ENCODE assay signal across 13 cellular contexts in genomic region chr3:64048631-64049061, GRCh38. TPM values are rescaled to one million over a fixed set of nuclear protein-coding genes. Genes with fewer than 3 reads are reported as not detected.
DNase-seq lines count a peak whose midpoint lies in the region; ATAC-seq and TF ChIP-seq lines count a peak whose summit lies in the region.
"Had no signal": no experiment of that assay in that cellular context is flagged by ENCODE, and none has a peak within 500 bp of the region (broad histone marks: within the 10 kb centered on the region; RNA-seq: fewer than 3 reads in every experiment).

No MANE protein-coding gene starts in this region.

- H3K9me3 ChIP-seq in PC-3 (ENCODE audit: low read length) (no peaks in the 10 kb centered on the region), smooth muscle cell (replicated peaks; ENCODE audit: low read depth) (no peaks in the 10 kb centered on the region)

- H3K36me3 Mint-ChIP-seq in activated CD4-positive, alpha-beta T cell treated with anti-CD3 and anti-CD28 coated beads, Interleukin-2, amount 10 ng/mL, durations not matched to agents 24 days and 14 days (ENCODE audit: low read depth): no peaks in the 10 kb centered on the region

- CTCF ChIA-PET in PC-3 (lab: Charles Lee): no interaction called here

- peak overlapping the region; percentile 74 for H3K4me2 ChIP-seq in PC-3 (ENCODE audit: low read length)
- peak overlapping the region; percentile 65 for H3K4me2 ChIP-seq in smooth muscle cell

- H3K27ac Mint-ChIP-seq in activated CD4-positive, alpha-beta T cell treated with anti-CD3 and anti-CD28 coated beads, Interleukin-2, amount 10 ng/mL, durations not matched to agents 24 days and 14 days: peak overlapping the region; percentile 53

- ATAC-seq in PC-3: peak; percentile 44

- H3K9me3 Mint-ChIP-seq in activated CD4-positive, alpha-beta T cell treated with anti-CD3 and anti-CD28 coated beads, Interleukin-2, amount 10 ng/mL, durations not matched to agents 24 days and 14 days: no peaks in the 10 kb centered on the region

- H4K20me1 ChIP-seq in PC-3 (ENCODE audit: low read length): no peaks in the 10 kb centered on the region
- no peaks in the 10 kb centered on the region for H4K20me1 ChIP-seq in smooth muscle cell (ENCODE audit: low read depth)

- POLR2A ChIA-PET in PC-3 (lab: Charles Lee; ENCODE audit: unreplicated experiment): no interaction called here

- intact Hi-C loops in activated CD4-positive, alpha-beta T cell treated with anti-CD3 and anti-CD28 coated beads, Interleukin-2, amount 10 ng/mL, durations not matched to agents 24 days and 14 days (cut with micrococcal nuclease): no loop called here
- intact Hi-C loops in PC-3 (cut with micrococcal nuclease): no loop called here

- H3K9me2 ChIP-seq in PC-3 (replicated peaks; ENCODE audit: low read length): no peaks in the 10 kb centered on the region

- H3K9ac ChIP-seq in PC-3 (ENCODE audit: low read length): peak overlapping the region; percentile 78
- H3K9ac ChIP-seq in smooth muscle cell (ENCODE audit: low read depth): no peak overlapping the region

- DNase-seq in activated CD4-positive, alpha-beta T cell treated with anti-CD3 and anti-CD28 coated beads, Interleukin-2, amount 10 ng/mL, durations not matched to agents 24 days and 14 days: no peak
- DNase-seq in activated CD4-positive, alpha-beta T cell treated with anti-CD3 and anti-CD28 coated beads for 1 hour: no peak
- DNase-seq in PC-3 (peak; percentile 26), fibroblast of gingiva (ENCODE audit: low read depth) (peak; percentile 69), smooth muscle cell (lab: John Stamatoyannopoulos, UW; ENCODE audit: unreplicated experiment) (no peak), H7 (no peak), NCI-H1092 (lab: John Stamatoyannopoulos, UW) (no peak), KBM-7 (no peak)
- DNase-seq: activated naive CD4-positive, alpha-beta T cell treated with anti-CD3 and anti-CD28 coated beads, Interleukin-2, amount 50 U/mL, for 16 hours; head of caudate nucleus; KG1; NCI-H187 treated with DMSO at 0.1 percent for 48 hours had no signal

- H3K27me3 ChIP-seq in PC-3 (ENCODE audit: low read length): no peaks in the 10 kb centered on the region
- H3K27me3 ChIP-seq in smooth muscle cell (ENCODE audit: low read depth): no peaks in the 10 kb centered on the region
- no peaks in the 10 kb centered on the region for H3K27me3 ChIP-seq in H7 (ENCODE audit: control insufficient read depth, insufficient read depth, low read length)

- no peak overlapping the region for H3K4me3 Mint-ChIP-seq in activated CD4-positive, alpha-beta T cell treated with anti-CD3 and anti-CD28 coated beads, Interleukin-2, amount 10 ng/mL, durations not matched to agents 24 days and 14 days

- H3F3A ChIP-seq in PC-3 (ENCODE audit: low read length, unreplicated experiment): no peaks in the 10 kb centered on the region
- H3F3A ChIP-seq in smooth muscle cell (ENCODE audit: low read depth): no peaks in the 10 kb centered on the region

- peaks cover 11% of the 10 kb centered on the region for H3K27me3 Mint-ChIP-seq in activated CD4-positive, alpha-beta T cell treated with anti-CD3 and anti-CD28 coated beads, Interleukin-2, amount 10 ng/mL, durations not matched to agents 24 days and 14 days

- TF ChIP-seq CTCF in PC-3 (conservative IDR thresholded peaks at IDR 0.05; ENCODE audit: low read depth, low read length): no peak
- TF ChIP-seq CTCF in smooth muscle cell (IDR thresholded peaks at IDR 0.05; ENCODE audit: borderline replicate concordance, insufficient read depth, poor library complexity, severe bottlenecking): no peak

- H3K36me3 ChIP-seq in PC-3 (ENCODE audit: low read depth, low read length): no peaks in the 10 kb centered on the region
- no peaks in the 10 kb centered on the region for H3K36me3 ChIP-seq in smooth muscle cell (ENCODE audit: low read depth)
- no peaks in the 10 kb centered on the region for H3K36me3 ChIP-seq in H7 (replicated peaks; ENCODE audit: control insufficient read depth, insufficient read depth, low read length)

- H3K4me3 ChIP-seq in PC-3 (ENCODE audit: low read length) (no peak overlapping the region), smooth muscle cell (no peak overlapping the region), H7 (ENCODE audit: insufficient read depth, low read depth, low read length) (no peak overlapping the region)
- H3K4me3 ChIP-seq: SK-N-MC had no signal

- H3K79me2 ChIP-seq in PC-3 (ENCODE audit: low read length) (no peaks in the 10 kb centered on the region), smooth muscle cell (ENCODE audit: low read depth) (no peaks in the 10 kb centered on the region)

- H3K4me1 ChIP-seq in PC-3 (ENCODE audit: insufficient read depth, low read length): peaks cover 27% of the 10 kb centered on the region
- H3K4me1 ChIP-seq in smooth muscle cell (ENCODE audit: low read depth): peaks cover 37% of the 10 kb centered on the region

- no TSS peak for BruUV-seq in PC-3 (replicated peaks; lab: Mats Ljungman, UMichigan)

- H3K27ac ChIP-seq in PC-3 (ENCODE audit: low read length): peak overlapping the region; percentile 99
- peak overlapping the region; percentile 82 for H3K27ac ChIP-seq in smooth muscle cell (ENCODE audit: low read depth)
- H3K27ac ChIP-seq: SK-N-MC had no signal

- WGBS in smooth muscle cell (ENCODE audit: low lambda C conversion rate): 49% methylated on average over 3 of the region's 3 CpGs

- in situ Hi-C loops in KBM-7 (cut with MboI; ENCODE audit: low pct_unique_long_range_greater_than_20kb, low sequenced_read_pairs): loop anchor here (25.0 kb wide), 1 partner anchor 439 kb away; no protein-coding TSS in a partner anchor

- no peak overlapping the region for H2AFZ ChIP-seq in PC-3 (ENCODE audit: low read length)
- H2AFZ ChIP-seq in smooth muscle cell (ENCODE audit: low read depth): no peak overlapping the region

- H3K4me1 Mint-ChIP-seq in activated CD4-positive, alpha-beta T cell treated with anti-CD3 and anti-CD28 coated beads, Interleukin-2, amount 10 ng/mL, durations not matched to agents 24 days and 14 days: peaks cover 10% of the 10 kb centered on the region

RNA-seq across cellular contexts. Expression of gene PSMD6, which starts 25.4 kb away (rescaled TPM):
- 141 and 146 TPM in 2 replicates for total RNA-seq in activated CD4-positive, alpha-beta T cell treated with anti-CD3 and anti-CD28 coated beads, Interleukin-2, amount 10 ng/mL, durations not matched to agents 24 days and 14 days
- total RNA-seq in PC-3 (2014; rRNA removed) (73.2 and 80.7 TPM in 2 replicates), smooth muscle cell (109 and 113 TPM in 2 replicates)
- 116 and 119 TPM in 2 replicates for polyA plus RNA-seq in smooth muscle cell
- 144 and 169 TPM in 2 replicates for total RNA-seq in H7 (2014; rRNA removed; shearing (Covaris generic))

Comparison
In these comparisons a context has a peak if more than half of its experiments do, and no peak if none do; other contexts are left out.
1. DNase-seq: peak in PC-3 (single experiment) and fibroblast of gingiva (single experiment); none in activated CD4-positive, alpha-beta T cell treated with anti-CD3 and anti-CD28 coated beads, Interleukin-2, amount 10 ng/mL, durations not matched to agents 24 days and 14 days (single experiment), activated CD4-positive, alpha-beta T cell treated with anti-CD3 and anti-CD28 coated beads for 1 hour (single experiment), smooth muscle cell (single experiment), H7 (single experiment), NCI-H1092 (single experiment) and KBM-7 (single experiment).